In the genomic region with DNA sequence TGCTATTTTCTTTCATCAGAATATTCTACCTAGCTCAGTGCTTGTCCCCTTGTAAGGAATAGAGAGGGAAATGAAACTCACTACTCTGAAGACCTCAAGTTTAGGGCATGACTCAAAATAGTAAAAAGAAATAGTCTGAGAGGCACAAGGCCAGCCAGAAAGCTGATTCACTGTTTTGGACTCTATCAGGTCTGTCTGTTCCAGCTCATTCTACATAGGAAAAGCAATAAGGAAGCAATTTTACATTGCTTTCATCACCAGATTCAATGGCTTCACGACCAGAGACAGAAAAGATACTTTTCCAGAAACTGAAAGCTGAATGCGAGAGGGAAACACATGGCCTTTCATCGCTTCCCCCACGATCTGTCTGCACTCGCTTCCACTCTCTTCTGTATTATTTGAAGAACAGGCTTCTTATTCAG, we compare ENCODE assay signal across 8 cellular contexts.
DNase-seq lines count a peak whose midpoint lies in the region; ATAC-seq and TF ChIP-seq lines count a peak whose summit lies in the region.

No MANE protein-coding gene starts in this region.

- no peak overlapping the region for H3K4me3 Mint-ChIP-seq in T-helper 2 cell treated with Interferon-gamma antibody and Interleukin-4, amounts not matched to agents 5 μg/mL and 100 μg/mL, for 36 hours
- H3K4me3 Mint-ChIP-seq in endothelial cell (ENCODE audit: unreplicated experiment) = no peak overlapping the region

- H3K27ac ChIP-seq in RWPE2 (ENCODE audit: poor library complexity, severe bottlenecking) = no peak overlapping the region
- no peak overlapping the region for H3K27ac ChIP-seq in vagina

- H3K27me3 Mint-ChIP-seq in T-helper 2 cell treated with Interferon-gamma antibody and Interleukin-4, amounts not matched to agents 5 μg/mL and 100 μg/mL, for 36 hours (ENCODE audit: low read depth) = no peaks in the 10 kb centered on the region
- no peaks in the 10 kb centered on the region for H3K27me3 Mint-ChIP-seq in endothelial cell (ENCODE audit: unreplicated experiment)

- peak; percentile 96 for ATAC-seq in GM18511 (IDR thresholded peaks at IDR 0.05; ENCODE audit: unreplicated experiment)
- ATAC-seq in HG02885 (IDR thresholded peaks at IDR 0.05; ENCODE audit: poor library complexity, unreplicated experiment) = peak; percentile 99
- ATAC-seq in RWPE2 (ENCODE audit: low read depth) = 0 out of 3 replicates have a peak, but pooled peaks have one; percentile 40
- peak; percentile 98 for ATAC-seq in left colon

- H3K4me1 Mint-ChIP-seq in T-helper 2 cell treated with Interferon-gamma antibody and Interleukin-4, amounts not matched to agents 5 μg/mL and 100 μg/mL, for 36 hours (ENCODE audit: low read depth) = no peaks in the 10 kb centered on the region
- H3K4me1 Mint-ChIP-seq in endothelial cell (ENCODE audit: unreplicated experiment) = no peaks in the 10 kb centered on the region

- no peaks in the 10 kb centered on the region for H3K27me3 ChIP-seq in RWPE2 (ENCODE audit: insufficient read depth, poor library complexity, severe bottlenecking)
- no peaks in the 10 kb centered on the region for H3K27me3 ChIP-seq in vagina

- TF ChIP-seq POLR2A in vagina (IDR thresholded peaks at IDR 0.05) = no peak

- TF ChIP-seq CTCF in RWPE2 (IDR thresholded peaks at IDR 0.05; ENCODE audit: poor library complexity, severe bottlenecking) = no peak
- no peak for TF ChIP-seq CTCF in vagina (IDR thresholded peaks at IDR 0.05)
- no peak for TF ChIP-seq CTCF in endothelial cell (IDR thresholded peaks at IDR 0.05; ENCODE audit: unreplicated experiment)

- no peaks in the 10 kb centered on the region for H3K9me3 ChIP-seq in RWPE2 (ENCODE audit: severe bottlenecking)
- no peaks in the 10 kb centered on the region for H3K9me3 ChIP-seq in vagina

- H3K27ac Mint-ChIP-seq in T-helper 2 cell treated with Interferon-gamma antibody and Interleukin-4, amounts not matched to agents 5 μg/mL and 100 μg/mL, for 36 hours = no peak overlapping the region
- no peak overlapping the region for H3K27ac Mint-ChIP-seq in endothelial cell (ENCODE audit: unreplicated experiment)

- H3K36me3 Mint-ChIP-seq in T-helper 2 cell treated with Interferon-gamma antibody and Interleukin-4, amounts not matched to agents 5 μg/mL and 100 μg/mL, for 36 hours (ENCODE audit: low read depth) = no peaks in the 10 kb centered on the region
- no peaks in the 10 kb centered on the region for H3K36me3 Mint-ChIP-seq in endothelial cell (ENCODE audit: low read depth, unreplicated experiment)

- no peak overlapping the region for H3K4me3 ChIP-seq in RWPE2 (ENCODE audit: severe bottlenecking)
- H3K4me3 ChIP-seq in vagina = no peak overlapping the region

- H3K36me3 ChIP-seq in RWPE2 (ENCODE audit: low read depth) = no peaks in the 10 kb centered on the region
- H3K36me3 ChIP-seq in vagina = no peaks in the 10 kb centered on the region

- intact Hi-C loops in left colon (cut with DNase I, micrococcal nuclease) (no loop called here), vagina (cut with DNase I) (no loop called here)

- no peaks in the 10 kb centered on the region for H3K9me3 Mint-ChIP-seq in T-helper 2 cell treated with Interferon-gamma antibody and Interleukin-4, amounts not matched to agents 5 μg/mL and 100 μg/mL, for 36 hours
- no peaks in the 10 kb centered on the region for H3K9me3 Mint-ChIP-seq in endothelial cell (ENCODE audit: unreplicated experiment)

- H3K4me1 ChIP-seq in RWPE2 (ENCODE audit: insufficient read depth, poor library complexity, severe bottlenecking) (no peaks in the 10 kb centered on the region), vagina (peaks cover 16% of the 10 kb centered on the region)

- DNase-seq in RWPE2 (ENCODE audit: low spot score) (no peak), left colon (no peak), vagina (ENCODE audit: extremely low spot score in 2 of 2) (no peak), endothelial cell (ENCODE audit: low spot score) (no peak), COLO829 (ENCODE audit: low spot score) (no peak)
- no peak for DNase-seq in T-helper 2 cell treated with Interferon-gamma antibody and Interleukin-4, amounts not matched to agents 5 μg/mL and 100 μg/mL, for 36 hours (ENCODE audit: low spot score)

Comparison
In these comparisons a context has a peak if more than half of its experiments do, and no peak if none do; other contexts are left out.
1. ATAC-seq: peak in every context shown above with its lines; median percentile 99 in HG02885; 98 in left colon; 96 in GM18511; 40 in RWPE2.